Comparison of ENCODE assay signal across 16 cellular contexts in the genomic region with DNA sequence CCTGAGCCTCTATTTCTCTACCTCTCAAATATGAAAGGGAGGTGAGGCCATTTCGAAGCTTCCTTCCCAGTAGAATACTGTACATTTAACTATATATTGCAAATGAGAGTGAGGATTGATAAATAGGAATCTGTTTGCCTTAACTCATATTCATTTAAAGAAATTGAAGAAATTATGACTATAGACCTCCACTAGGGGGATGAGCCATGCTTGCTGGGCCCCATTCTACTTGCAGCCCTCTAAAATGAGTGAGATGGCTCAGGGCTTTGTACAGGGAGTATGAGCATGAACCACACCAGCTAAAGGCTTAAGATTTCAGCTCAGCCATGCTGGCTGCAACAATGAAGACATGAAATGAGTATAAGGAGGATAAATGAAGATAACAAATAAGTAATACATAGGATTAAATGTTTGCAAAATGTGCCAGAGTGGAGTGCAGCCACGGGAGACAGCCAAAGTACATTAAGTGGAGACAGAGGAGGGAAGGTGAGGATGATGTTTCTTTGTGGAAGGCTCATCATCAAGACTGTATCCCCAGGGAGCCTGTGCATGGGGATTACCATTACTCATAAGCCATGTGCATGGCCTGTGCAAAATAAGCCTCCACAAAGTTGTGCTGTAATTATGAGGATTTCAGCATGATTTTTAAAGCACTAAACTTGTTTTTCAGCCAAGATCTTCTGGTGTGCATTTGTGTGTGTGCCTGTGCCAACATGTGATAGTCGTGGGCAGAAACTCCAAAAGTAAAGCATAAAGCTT.
DNase-seq lines count a peak whose midpoint lies in the region; ATAC-seq and TF ChIP-seq lines count a peak whose summit lies in the region.
"Had no signal": no experiment of that assay in that cellular context is flagged by ENCODE, and none has a peak within 500 bp of the region (broad histone marks: within the 10 kb centered on the region; RNA-seq: fewer than 3 reads in every experiment).

No MANE protein-coding gene starts in this region.

- no peaks in the 10 kb centered on the region for H3K27me3 ChIP-seq in cardiac muscle cell

- H3K36me3 Mint-ChIP-seq in naive thymus-derived CD8-positive, alpha-beta T cell, result no peaks in the 10 kb centered on the region

- POLR2A ChIA-PET in naive thymus-derived CD8-positive, alpha-beta T cell (lab: Charles Lee), result no interaction called here

- peaks cover 0 to 20% (median 6%) of the 10 kb centered on the region in 9 donors for H3K9me3 Mint-ChIP-seq in naive thymus-derived CD8-positive, alpha-beta T cell

- ATAC-seq in Right ventricle myocardium superior (ENCODE audit: poor library complexity) (no peak), HG03025 (IDR thresholded peaks at IDR 0.05; ENCODE audit: low FRiP score, unreplicated experiment) (no peak)
- ATAC-seq in naive thymus-derived CD8-positive, alpha-beta T cell, result no peak
- ATAC-seq: esophagus mucosa; K562; stimulated activated naive CD8-positive, alpha-beta T cell treated with anti-CD3 and anti-CD28 coated beads, Interleukin-15, amount 100 ng/mL, for 72 hours had no signal

- DNase-seq in cardiac muscle cell (ENCODE audit: low read depth in 1 of 2, low spot score in 1 of 2) (peak; percentile 11 to 22), Right ventricle myocardium superior (no peak), NCI-H82 (lab: John Stamatoyannopoulos, UW) (peak; percentile 92), epithelial cell of proximal tubule (ENCODE audit: low read depth) (no peak), cerebellar nuclear complex (lab: John Stamatoyannopoulos, UW) (no peak)
- no peak for DNase-seq in naive thymus-derived CD8-positive, alpha-beta T cell
- DNase-seq in stimulated activated naive CD4-positive, alpha-beta T cell (lab: John Stamatoyannopoulos, UW), result no peak
- DNase-seq: activated T-cell treated with anti-CD3 and anti-CD28 coated beads, Interleukin-2, amount 50 U/mL, for 1 hour; kidney; NCI-H774; occipital lobe; stimulated activated naive CD8-positive, alpha-beta T cell treated with anti-CD3 and anti-CD28 coated beads, Interleukin-15, amount 100 ng/mL, for 72 hours; T1000 had no signal

- H3K27ac Mint-ChIP-seq in naive thymus-derived CD8-positive, alpha-beta T cell, result no peak overlapping the region
- H3K27ac Mint-ChIP-seq: stimulated activated naive CD8-positive, alpha-beta T cell treated with anti-CD3 and anti-CD28 coated beads, Interleukin-15, amount 100 ng/mL, for 72 hours had no signal

- H3K4me1 Mint-ChIP-seq in naive thymus-derived CD8-positive, alpha-beta T cell, result no peaks in the 10 kb centered on the region
- H3K4me1 Mint-ChIP-seq: stimulated activated naive CD8-positive, alpha-beta T cell treated with anti-CD3 and anti-CD28 coated beads, Interleukin-15, amount 100 ng/mL, for 72 hours had no signal

- no peak overlapping the region for H3K4me3 Mint-ChIP-seq in naive thymus-derived CD8-positive, alpha-beta T cell
- H3K4me3 Mint-ChIP-seq: stimulated activated naive CD8-positive, alpha-beta T cell treated with anti-CD3 and anti-CD28 coated beads, Interleukin-15, amount 100 ng/mL, for 72 hours had no signal

- no peak overlapping the region for H3K27ac ChIP-seq in cardiac muscle cell

- H3K27me3 Mint-ChIP-seq in naive thymus-derived CD8-positive, alpha-beta T cell, result peaks cover 0 to 1% (median 0%) of the 10 kb centered on the region in 5 donors
- H3K27me3 Mint-ChIP-seq: stimulated activated naive CD8-positive, alpha-beta T cell treated with anti-CD3 and anti-CD28 coated beads, Interleukin-15, amount 100 ng/mL, for 72 hours had no signal

- intact Hi-C loops in Right ventricle myocardium superior (cut with DNase I), result no loop called here

- H3K36me3 ChIP-seq in cardiac muscle cell, result no peaks in the 10 kb centered on the region

- H3K9me3 ChIP-seq in cardiac muscle cell (ENCODE audit: low read depth), result no peaks in the 10 kb centered on the region

- no peaks in the 10 kb centered on the region for H3K4me1 ChIP-seq in cardiac muscle cell (ENCODE audit: low read depth)

- H3K4me3 ChIP-seq in cardiac muscle cell, result no peak overlapping the region
- H3K4me3 ChIP-seq in epithelial cell of proximal tubule (ENCODE audit: low read depth, low read length), result no peak overlapping the region
- H3K4me3 ChIP-seq: K562 had no signal

- TF ChIP-seq CTCF in cardiac muscle cell (IDR thresholded peaks at IDR 0.05; ENCODE audit: low read depth, low read length), result peak; percentile 42
- peak; percentile 47 for TF ChIP-seq CTCF in epithelial cell of proximal tubule (conservative IDR thresholded peaks at IDR 0.05; ENCODE audit: low read depth, low read length)

Comparison
In these comparisons a context has a peak if more than half of its experiments do, and no peak if none do; other contexts are left out.
1. DNase-seq: peak in cardiac muscle cell (2 of 2) and NCI-H82 (single experiment); none in Right ventricle myocardium superior (single experiment), epithelial cell of proximal tubule (single experiment), naive thymus-derived CD8-positive, alpha-beta T cell (0 of 10), cerebellar nuclear complex (0 of 2) and stimulated activated naive CD4-positive, alpha-beta T cell (0 of 6).